Comparison of ENCODE assay signal across 14 cellular contexts in genomic region chr1:25729045-25729444, GRCh38.
DNase-seq lines count a peak whose midpoint lies in the region; ATAC-seq, FAIRE-seq and TF ChIP-seq lines count a peak whose summit lies in the region.
"Had no signal": no experiment of that assay in that cellular context is flagged by ENCODE, and none has a peak within 500 bp of the region (broad histone marks: within the 10 kb centered on the region; RNA-seq: fewer than 3 reads in every experiment).

No MANE protein-coding gene starts in this region.

- no peak overlapping the region for H3K4me2 ChIP-seq in mammary epithelial cell (ENCODE audit: insufficient read depth, low read depth, low read length)

- no peak for FAIRE-seq in kidney (lab: Jason Lieb, UNC)

- no peak overlapping the region for H2AFZ ChIP-seq in mammary epithelial cell (ENCODE audit: low read depth, low read length)

- H4K20me1 ChIP-seq in mammary epithelial cell (ENCODE audit: insufficient read depth, low read length), result no peaks in the 10 kb centered on the region

- peaks cover 8% of the 10 kb centered on the region for H3K36me3 Mint-ChIP-seq in MCF 10A (ENCODE audit: insufficient read depth, unreplicated experiment)
- peaks cover 9% of the 10 kb centered on the region for H3K36me3 Mint-ChIP-seq in activated T-cell treated with anti-CD3 and anti-CD28 coated beads, Interleukin-2, amount 50 U/mL, for 4 hours (ENCODE audit: insufficient read depth)

- intact Hi-C loops in MCF 10A (cut with micrococcal nuclease) (no loop called here), mammary epithelial cell (cut with micrococcal nuclease) (no loop called here), kidney (cut with DNase I) (no loop called here), uterus (cut with DNase I; ENCODE audit: low total_unique reads) (no loop called here)

- no peaks in the 10 kb centered on the region for H3K9me3 ChIP-seq in mammary epithelial cell (replicated peaks; ENCODE audit: insufficient read depth, low read length)
- H3K9me3 ChIP-seq in kidney (ENCODE audit: control insufficient read depth in 1 of 2, low read length in 2 of 2), result no peaks in the 10 kb centered on the region
- H3K9me3 ChIP-seq in uterus, result no peaks in the 10 kb centered on the region

- H3K9ac ChIP-seq in mammary epithelial cell (ENCODE audit: insufficient read depth, low read length) (no peak overlapping the region), kidney (ENCODE audit: low read length in 2 of 2) (no peak overlapping the region)

- DNase-seq in MCF 10A (ENCODE audit: unreplicated experiment) (no peak), mammary epithelial cell (no peak), kidney (no peak), uterus (no peak), NK-92 (lab: John Stamatoyannopoulos, UW; ENCODE audit: unreplicated experiment) (no peak)
- no peak for DNase-seq in activated T-cell treated with anti-CD3 and anti-CD28 coated beads, Interleukin-2, amount 50 U/mL, for 4 hours
- DNase-seq: CD8-positive, alpha-beta T cell; H9; IMR-90; NCI-H2107; NCI-H226; NCI-H524 treated with DMSO at 0.1 percent for 48 hours had no signal

- H3K27ac ChIP-seq in mammary epithelial cell (ENCODE audit: insufficient read depth, low read depth, low read length) (no peak overlapping the region), VCaP (peak overlapping the region; percentile 81; the same call in 1 of the 2 replicates), kidney (ENCODE audit: low read depth in 2 of 2, low read length in 2 of 2) (peak overlapping the region; percentile 26 to 35), uterus (peak overlapping the region; percentile 64 to 75)

- WGBS in mammary epithelial cell (ENCODE audit: low coverage, missing lambda C conversion rate), result 83% methylated on average over 2 of the region's 4 CpGs

- BruUV-seq in MCF 10A (replicated peaks; lab: Mats Ljungman, UMichigan) (no TSS peak), mammary epithelial cell (replicated peaks; lab: Mats Ljungman, UMichigan) (no TSS peak)

- POLR2A ChIA-PET in MCF 10A (lab: Yijun Ruan, JAX), result no interaction called here

- H3K4me1 ChIP-seq in mammary epithelial cell (ENCODE audit: insufficient read depth, low read length), result peaks cover 8% of the 10 kb centered on the region
- H3K4me1 ChIP-seq in kidney (ENCODE audit: control insufficient read depth in 1 of 2, insufficient read depth in 1 of 2, low read depth in 1 of 2, low read length in 2 of 2), result peaks cover 48 to 52% of the 10 kb centered on the region in 2 donors
- peaks cover 16% of the 10 kb centered on the region in 2 donors for H3K4me1 ChIP-seq in uterus

- H3K27me3 ChIP-seq in mammary epithelial cell (ENCODE audit: insufficient read depth, low read length), result no peaks in the 10 kb centered on the region
- no peaks in the 10 kb centered on the region for H3K27me3 ChIP-seq in uterus

- H3K4me3 ChIP-seq in mammary epithelial cell (replicated peaks in 1 of 3; ENCODE audit: insufficient read depth in 1 of 3, low read depth in 2 of 3, low read length in 3 of 3) (no peak overlapping the region), kidney (ENCODE audit: low read length in 2 of 2) (no peak overlapping the region), uterus (no peak overlapping the region)

- no peak for TF ChIP-seq POLR2A in uterus (IDR thresholded peaks at IDR 0.05)

- no peaks in the 10 kb centered on the region for H3K9me3 Mint-ChIP-seq in MCF 10A (ENCODE audit: unreplicated experiment)
- no peaks in the 10 kb centered on the region for H3K9me3 Mint-ChIP-seq in activated T-cell treated with anti-CD3 and anti-CD28 coated beads, Interleukin-2, amount 50 U/mL, for 4 hours
- H3K9me3 Mint-ChIP-seq: CD8-positive, alpha-beta T cell; H9 had no signal

- no peak for TF ChIP-seq CTCF in MCF 10A (IDR thresholded peaks at IDR 0.05; ENCODE audit: unreplicated experiment)
- TF ChIP-seq CTCF in mammary epithelial cell (conservative IDR thresholded peaks at IDR 0.05 in 1 of 2, IDR thresholded peaks at IDR 0.05 in 1 of 2; ENCODE audit: extremely low read depth in 1 of 2, insufficient read depth in 1 of 2, low read depth in 1 of 2, low read length in 2 of 2), result no peak
- no peak for TF ChIP-seq CTCF in VCaP (conservative IDR thresholded peaks at IDR 0.05)
- TF ChIP-seq CTCF in kidney (IDR thresholded peaks at IDR 0.05; ENCODE audit: borderline replicate concordance, extremely low read depth, insufficient read depth), result no peak
- no peak for TF ChIP-seq CTCF in uterus (IDR thresholded peaks at IDR 0.05)

- dilution Hi-C loops in mammary epithelial cell (cut with HindIII; ENCODE audit: low sequenced_read_pairs), result no loop called here

- no peak overlapping the region for H3K4me3 Mint-ChIP-seq in MCF 10A (ENCODE audit: unreplicated experiment)
- no peak overlapping the region for H3K4me3 Mint-ChIP-seq in activated T-cell treated with anti-CD3 and anti-CD28 coated beads, Interleukin-2, amount 50 U/mL, for 4 hours
- H3K4me3 Mint-ChIP-seq: CD8-positive, alpha-beta T cell; H9 had no signal

- in situ Hi-C loops in mammary epithelial cell (cut with MboI; ENCODE audit: low sequenced_read_pairs in 2 of 2), result no loop called here

- CTCF ChIA-PET in MCF 10A (lab: Yijun Ruan, JAX) (interaction anchor here (0.5 kb wide), 2 partner anchors 34 to 130 kb away, joined by 3 to 4 read pairs; no protein-coding TSS in a partner anchor), mammary epithelial cell (lab: Charles Lee; ENCODE audit: low non-redundant PET) (no interaction called here)

- peaks cover 5% of the 10 kb centered on the region for H3K4me1 Mint-ChIP-seq in MCF 10A (ENCODE audit: insufficient read depth, unreplicated experiment)
- H3K4me1 Mint-ChIP-seq in activated T-cell treated with anti-CD3 and anti-CD28 coated beads, Interleukin-2, amount 50 U/mL, for 4 hours (ENCODE audit: low read depth), result peaks cover 62% of the 10 kb centered on the region

- no peak for ATAC-seq in GM18909 (IDR thresholded peaks at IDR 0.05; ENCODE audit: poor library complexity, unreplicated experiment)
- ATAC-seq in activated T-cell treated with anti-CD3 and anti-CD28 coated beads, Interleukin-2, amount 50 U/mL, for 4 hours, result no peak
- ATAC-seq: CD8-positive, alpha-beta T cell had no signal

- H3K27ac Mint-ChIP-seq in MCF 10A (ENCODE audit: low read depth, unreplicated experiment), result peak overlapping the region; percentile 56

- peaks cover 14% of the 10 kb centered on the region for H3K27me3 Mint-ChIP-seq in MCF 10A (ENCODE audit: insufficient read depth, unreplicated experiment)
- peaks cover 3% of the 10 kb centered on the region for H3K27me3 Mint-ChIP-seq in activated T-cell treated with anti-CD3 and anti-CD28 coated beads, Interleukin-2, amount 50 U/mL, for 4 hours (ENCODE audit: low read depth)

- H3K36me3 ChIP-seq in mammary epithelial cell (ENCODE audit: insufficient read depth, low read length) (no peaks in the 10 kb centered on the region), kidney (ENCODE audit: control insufficient read depth in 1 of 2, insufficient read depth in 2 of 2, low read length in 2 of 2) (no peaks in the 10 kb centered on the region), uterus (no peaks in the 10 kb centered on the region)

- H3K79me2 ChIP-seq in mammary epithelial cell (ENCODE audit: insufficient read depth, low read length), result no peaks in the 10 kb centered on the region
